In genomic region chrX:97846228-97846627, GRCh38 we compare ENCODE assay signal across 34 cellular contexts.
"Had no signal": no experiment of that assay in that cellular context is flagged by ENCODE, and none has a peak within 500 bp of the region (broad histone marks: within the 10 kb centered on the region; RNA-seq: fewer than 3 reads in every experiment).

No MANE protein-coding gene starts in this region.

- H3K4me1 Mint-ChIP-seq: activated CD4-positive, alpha-beta T cell treated with anti-CD3 and anti-CD28 coated beads for 36 hours; activated CD4-positive, alpha-beta T cell treated with anti-CD3 and anti-CD28 coated beads, Interleukin-2, amount 10 ng/mL, durations not matched to agents 24 days and 14 days; activated CD8-positive, alpha-beta memory T cell treated with anti-CD3 and anti-CD28 coated beads, Interleukin-2, amount 10 ng/mL, durations not matched to agents 7 days and 5 days; activated naive CD8-positive, alpha-beta T cell treated with anti-CD3 and anti-CD28 coated beads, Interleukin-2, amount 10 ng/mL, durations not matched to agents 7 days and 5 days; brain; T-helper 17 cell had no signal

- H3K4me3 ChIP-seq: ascending aorta, breast epithelium, cardiac muscle cell, coronary artery, dorsolateral prefrontal cortex, esophagus squamous epithelium, gastroesophageal sphincter had no signal

- H3K4me3 Mint-ChIP-seq: activated CD4-positive, alpha-beta memory T cell treated with anti-CD3 and anti-CD28 coated beads for 36 hours; activated CD4-positive, alpha-beta T cell treated with anti-CD3 and anti-CD28 coated beads for 36 hours; activated CD4-positive, alpha-beta T cell treated with anti-CD3 and anti-CD28 coated beads, Interleukin-2, amount 10 ng/mL, durations not matched to agents 24 days and 14 days; activated CD8-positive, alpha-beta memory T cell treated with anti-CD3 and anti-CD28 coated beads, Interleukin-2, amount 10 ng/mL, durations not matched to agents 7 days and 5 days; activated CD8-positive, alpha-beta T cell treated with anti-CD3 and anti-CD28 coated beads, Interleukin-2, amount 10 ng/mL, durations not matched to agents 7 days and 5 days; activated naive CD4-positive, alpha-beta T cell treated with anti-CD3 and anti-CD28 coated beads for 36 hours; activated naive CD8-positive, alpha-beta T cell treated with anti-CD3 and anti-CD28 coated beads, Interleukin-2, amount 10 ng/mL, durations not matched to agents 7 days and 5 days; activated T-helper 1 cell treated with anti-CD3 and anti-CD28 coated beads, Interleukin-12 subunit alpha, Interleukin-12 subunit beta, Interleukin-2, Interleukin-4 antibody, amounts not matched to agents 30 ng/mL and 10 ng/mL and 1 ng/mL, durations not matched to agents 14 hours and 24 hours and 36 hours; brain; dendritic cell treated with granulocyte-macrophage colony-stimulating factor and Interleukin-4, amounts not matched to agents 40 ng/mL and 50 ng/mL, for 4 days; effector memory CD8-positive, alpha-beta T cell; T-helper 17 cell; T-helper 2 cell treated with Interferon-gamma antibody and Interleukin-4, amounts not matched to agents 5 μg/mL and 100 μg/mL, for 36 hours had no signal

- H3K9me3 ChIP-seq: gastroesophageal sphincter had no signal

- H3K27me3 ChIP-seq: ascending aorta, cardiac muscle cell, esophagus squamous epithelium, gastroesophageal sphincter had no signal

- H3K27me3 Mint-ChIP-seq: activated CD4-positive, alpha-beta memory T cell treated with anti-CD3 and anti-CD28 coated beads for 36 hours; activated CD4-positive, alpha-beta T cell treated with anti-CD3 and anti-CD28 coated beads for 36 hours; activated CD4-positive, alpha-beta T cell treated with anti-CD3 and anti-CD28 coated beads, Interleukin-2, amount 10 ng/mL, durations not matched to agents 24 days and 14 days; activated CD8-positive, alpha-beta memory T cell treated with anti-CD3 and anti-CD28 coated beads, Interleukin-2, amount 10 ng/mL, durations not matched to agents 7 days and 5 days; activated naive CD8-positive, alpha-beta T cell treated with anti-CD3 and anti-CD28 coated beads, Interleukin-2, amount 10 ng/mL, durations not matched to agents 7 days and 5 days; dendritic cell treated with granulocyte-macrophage colony-stimulating factor and Interleukin-4, amounts not matched to agents 40 ng/mL and 50 ng/mL, for 4 days; effector memory CD8-positive, alpha-beta T cell; T-helper 17 cell had no signal

- H3K36me3 Mint-ChIP-seq: activated CD4-positive, alpha-beta memory T cell treated with anti-CD3 and anti-CD28 coated beads for 36 hours; activated CD8-positive, alpha-beta memory T cell treated with anti-CD3 and anti-CD28 coated beads, Interleukin-2, amount 10 ng/mL, durations not matched to agents 7 days and 5 days; activated naive CD8-positive, alpha-beta T cell treated with anti-CD3 and anti-CD28 coated beads, Interleukin-2, amount 10 ng/mL, durations not matched to agents 7 days and 5 days had no signal

- H3K27ac Mint-ChIP-seq: activated CD4-positive, alpha-beta memory T cell treated with anti-CD3 and anti-CD28 coated beads for 36 hours; activated CD4-positive, alpha-beta T cell treated with anti-CD3 and anti-CD28 coated beads for 36 hours; activated CD4-positive, alpha-beta T cell treated with anti-CD3 and anti-CD28 coated beads, Interleukin-2, amount 10 ng/mL, durations not matched to agents 24 days and 14 days; activated CD8-positive, alpha-beta memory T cell treated with anti-CD3 and anti-CD28 coated beads, Interleukin-2, amount 10 ng/mL, durations not matched to agents 7 days and 5 days; activated CD8-positive, alpha-beta T cell treated with anti-CD3 and anti-CD28 coated beads, Interleukin-2, amount 10 ng/mL, durations not matched to agents 7 days and 5 days; activated naive CD4-positive, alpha-beta T cell treated with anti-CD3 and anti-CD28 coated beads for 36 hours; activated naive CD4-positive, alpha-beta T cell treated with anti-CD3 and anti-CD28 coated beads, Interleukin-2, amount 50 U/mL, for 72 hours; activated naive CD8-positive, alpha-beta T cell treated with anti-CD3 and anti-CD28 coated beads, Interleukin-2, amount 10 ng/mL, durations not matched to agents 7 days and 5 days; activated T-helper 1 cell treated with anti-CD3 and anti-CD28 coated beads, Interleukin-12 subunit alpha, Interleukin-12 subunit beta, Interleukin-2, Interleukin-4 antibody, amounts not matched to agents 30 ng/mL and 10 ng/mL and 1 ng/mL, durations not matched to agents 14 hours and 24 hours and 36 hours; activated T-helper 2 cell treated with anti-CD3 and anti-CD28 coated beads, Interferon-gamma antibody, Interleukin-2, Interleukin-4, amounts not matched to agents 10 μg/mL and 5 μg/mL and 100 μg/mL, durations not matched to agents 14 hours and 24 hours and 36 hours; brain; dendritic cell treated with granulocyte-macrophage colony-stimulating factor and Interleukin-4, amounts not matched to agents 40 ng/mL and 50 ng/mL, for 4 days; effector memory CD8-positive, alpha-beta T cell; T-helper 17 cell; T-helper 2 cell treated with Interferon-gamma antibody and Interleukin-4, amounts not matched to agents 5 μg/mL and 100 μg/mL, for 36 hours had no signal

- H3K36me3 ChIP-seq: ascending aorta, breast epithelium, cardiac muscle cell, esophagus squamous epithelium, gastroesophageal sphincter had no signal

- H3K4me1 ChIP-seq: ascending aorta, breast epithelium, esophagus squamous epithelium, gastroesophageal sphincter had no signal

- H3K27ac ChIP-seq: ascending aorta, breast epithelium, cardiac muscle cell, coronary artery, dorsolateral prefrontal cortex, epithelial cell of prostate, esophagus squamous epithelium, gastroesophageal sphincter had no signal

- ATAC-seq: activated CD4-positive, alpha-beta T cell treated with anti-CD3 and anti-CD28 coated beads for 36 hours; activated CD8-positive, alpha-beta memory T cell treated with anti-CD3 and anti-CD28 coated beads, Interleukin-2, amount 10 ng/mL, durations not matched to agents 7 days and 5 days; activated CD8-positive, alpha-beta T cell treated with anti-CD3 and anti-CD28 coated beads, Interleukin-2, amount 10 ng/mL, durations not matched to agents 7 days and 5 days; activated naive CD4-positive, alpha-beta T cell treated with anti-CD3 and anti-CD28 coated beads, Interleukin-2, amount 50 U/mL, for 72 hours; effector memory CD8-positive, alpha-beta T cell; gastroesophageal sphincter; T-helper 17 cell had no signal

- DNase-seq: activated CD4-positive, alpha-beta memory T cell treated with anti-CD3 and anti-CD28 coated beads for 36 hours; activated CD4-positive, alpha-beta T cell treated with anti-CD3 and anti-CD28 coated beads for 36 hours; activated CD4-positive, alpha-beta T cell treated with anti-CD3 and anti-CD28 coated beads, Interleukin-2, amount 10 ng/mL, durations not matched to agents 24 days and 14 days; activated CD4-positive, CD25-positive, alpha-beta regulatory T cell; activated CD4-positive, CD25-positive, alpha-beta regulatory T cell treated with anti-CD3 and anti-CD28 coated beads, Interleukin-2, amount 50 U/mL, for 72 hours; activated CD8-positive, alpha-beta memory T cell treated with anti-CD3 and anti-CD28 coated beads, Interleukin-2, amount 10 ng/mL, durations not matched to agents 7 days and 5 days; activated CD8-positive, alpha-beta memory T cell treated with anti-CD3 and anti-CD28 coated beads, Interleukin-2, amount 50 U/mL, for 4 hours; activated CD8-positive, alpha-beta T cell treated with anti-CD3 and anti-CD28 coated beads, Interleukin-2, amount 10 ng/mL, durations not matched to agents 7 days and 5 days; activated effector memory CD4-positive, alpha-beta T cell treated with anti-CD3 and anti-CD28 coated beads, Interleukin-2, amount 50 U/mL, for 16 hours; activated naive CD4-positive, alpha-beta T cell treated with anti-CD3 and anti-CD28 coated beads for 36 hours; activated naive CD8-positive, alpha-beta T cell treated with anti-CD3 and anti-CD28 coated beads, Interleukin-2, amount 10 ng/mL, durations not matched to agents 7 days and 5 days; activated T-cell treated with anti-CD3 and anti-CD28 coated beads, Interleukin-2, amount 50 U/mL, for 1 hour; activated T-cell treated with anti-CD3 and anti-CD28 coated beads, Interleukin-2, amount 50 U/mL, for 48 hours; central memory CD4-positive, alpha-beta T cell; cerebellar nuclear complex; dorsolateral prefrontal cortex; effector memory CD8-positive, alpha-beta T cell; esophagus squamous epithelium; foreskin melanocyte; T-helper 1 cell; T-helper 17 cell; T1000 had no signal
